In genomic region chr9:95073042-95073607, GRCh38 we compare ENCODE assay signal across 1 cellular context.
TF ChIP-seq lines count a peak whose summit lies in the region.

No MANE protein-coding gene starts in this region.

TF ChIP-seq in HCT116, 20 proteins besides CTCF, POLR2A, EP300 and RAD21 (continued from another document):
- TF ChIP-seq ZBTB33 (IDR thresholded peaks at IDR 0.05; ENCODE audit: extremely low read depth, insufficient replicate concordance, low read length) (no peak), SP1 (IDR thresholded peaks at IDR 0.05; ENCODE audit: low read depth) (no peak), ATF3 (IDR thresholded peaks at IDR 0.05) (no peak), JUND (IDR thresholded peaks at IDR 0.05) (no peak), FOSL1 (IDR thresholded peaks at IDR 0.05; ENCODE audit: low read depth) (no peak), CBX3 (IDR thresholded peaks at IDR 0.05; ENCODE audit: low read depth) (no peak)
